ENCODE assay signal across 8 cellular contexts in genomic region chr9:97411789-97412627, GRCh38. TPM values are rescaled to one million over a fixed set of nuclear protein-coding genes. Genes with fewer than 3 reads are reported as not detected.
A peak's percentile ranks its signal among the peaks of the same experiment; 100 is the strongest.
DNase-seq lines count a peak whose midpoint lies in the region; ATAC-seq and TF ChIP-seq lines count a peak whose summit lies in the region.

Gene TDRD7, plus strand, starts transcription at chr9:97412096. Its CDS starts 16,370 bp downstream, at chr9:97428466.

- DNase-seq in GM13977 (ENCODE audit: low spot score) (peak; percentile 99), NCI-H1105 (lab: John Stamatoyannopoulos, UW) (peak; percentile 61), T-helper 9 cell (peak; percentile 93), astrocyte of the hippocampus (ENCODE audit: low read depth, low spot score) (peak; percentile 95), hypothalamus (lab: John Stamatoyannopoulos, UW) (peak; percentile 19 to 90 (median 69)), sciatic nerve (ENCODE audit: low spot score) (peak; percentile 94), cortex of kidney (lab: John Stamatoyannopoulos, UW) (no peak)

- TF ChIP-seq CTCF in GM13977 (IDR thresholded peaks at IDR 0.05; ENCODE audit: extremely low read depth, insufficient read depth, missing control alignments): peak; percentile 100

- ATAC-seq in HG02610 (IDR thresholded peaks at IDR 0.05; ENCODE audit: unreplicated experiment): peak; percentile 77
- peak; percentile 93 for ATAC-seq in sciatic nerve

- intact Hi-C loops in sciatic nerve (cut with DNase I): no loop called here

- in situ Hi-C loops in GM13977 (cut with MboI; ENCODE audit: low pct_unique_long_range_greater_than_20kb, low sequenced_read_pairs, unreplicated experiment): no loop called here

RNA-seq across cellular contexts. Expression of gene TDRD7, which starts in this region (rescaled TPM):
- 19.5 TPM for total RNA-seq in sciatic nerve
